29 cellular contexts compared by ENCODE assay signal in the genomic region with DNA sequence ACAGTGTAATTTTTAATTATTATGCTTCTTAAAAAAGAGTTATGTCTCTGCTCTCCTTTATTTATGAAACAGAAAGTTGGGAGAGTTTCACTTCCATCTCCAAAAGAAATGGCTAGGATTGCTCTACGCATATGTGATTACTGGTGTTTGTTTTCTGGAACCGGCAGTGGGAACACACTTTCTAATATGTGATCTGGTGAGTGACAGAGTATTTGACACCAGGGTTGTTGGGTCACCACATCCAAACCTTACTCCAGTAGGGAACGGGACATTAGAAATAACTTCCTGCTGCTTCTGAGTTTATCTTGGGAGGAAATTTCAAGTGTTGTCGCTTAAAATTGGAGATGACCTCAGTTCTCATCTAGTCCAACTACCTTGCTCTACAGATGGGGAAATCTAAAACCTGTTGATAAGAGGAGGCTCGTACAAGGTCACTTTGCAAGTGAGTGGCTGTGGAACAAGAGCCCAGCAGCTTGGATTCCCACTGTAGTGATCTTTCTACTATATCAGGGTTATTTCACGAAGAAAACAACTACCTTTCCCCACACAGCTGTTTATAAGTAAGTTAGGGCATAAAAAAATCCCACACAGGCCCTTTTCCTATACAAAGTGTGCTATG.
"Had no signal": no experiment of that assay in that cellular context is flagged by ENCODE, and none has a peak within 500 bp of the region (broad histone marks: within the 10 kb centered on the region; RNA-seq: fewer than 3 reads in every experiment).

No MANE protein-coding gene starts in this region.

- H3K36me3 ChIP-seq: heart right ventricle, neural progenitor cell, neutrophil, right lobe of liver, thyroid gland, transverse colon, upper lobe of left lung, vagina had no signal

- H3K27ac ChIP-seq: heart right ventricle, hepatocyte, neural progenitor cell, neutrophil, right lobe of liver, thyroid gland, transverse colon, upper lobe of left lung, vagina had no signal

- DNase-seq: heart right ventricle; kidney glomerular epithelial cell; left cardiac atrium; mesendoderm; naive B cell; natural killer cell; nephron progenitor cell; occipital lobe; retina; right lobe of liver; stimulated activated CD4-positive, alpha-beta T cell treated with anti-CD3 and anti-CD28 coated beads, Interleukin-1b, Interleukin-23, amount 100 ng/mL, for 48 hours; stimulated activated CD4-positive, alpha-beta T cell treated with anti-CD3 and anti-CD28 coated beads, Interleukin-2, amount 100 ng/mL, for 48 hours; stimulated activated CD4-positive, alpha-beta T cell treated with anti-CD3 and anti-CD28 coated beads, Interleukin-4, amount 100 ng/mL, for 4 hours; stimulated activated CD8-positive, alpha-beta memory T cell treated with anti-CD3 and anti-CD28 coated beads, Interleukin-4, amount 100 ng/mL, for 48 hours; stimulated activated naive CD4-positive, alpha-beta T cell treated with Interleukin-2 at 50 U/mL for 16 hours; stimulated activated naive CD8-positive, alpha-beta T cell treated with anti-CD3 and anti-CD28 coated beads, Interleukin-15, amount 100 ng/mL, for 72 hours; substantia nigra; thyroid gland; transverse colon; upper lobe of left lung had no signal

- H3K27me3 ChIP-seq: heart right ventricle, hepatocyte, neural progenitor cell, neutrophil, right lobe of liver, thyroid gland, transverse colon, upper lobe of left lung, vagina had no signal

- FAIRE-seq: keratinocyte had no signal

- H3K4me3 ChIP-seq: heart right ventricle, hepatocyte, lung, neural progenitor cell, right lobe of liver, smooth muscle cell, thyroid gland, transverse colon, upper lobe of left lung, vagina had no signal

- H3K4me1 ChIP-seq: neural progenitor cell, right lobe of liver, thyroid gland, transverse colon, upper lobe of left lung, vagina had no signal

- ATAC-seq: left lobe of liver; natural killer cell; right lobe of liver; stimulated activated memory B cell treated with anti-CD40 and anti-IgM and Interleukin-4, amounts not matched to agents 10 μg/mL and 1 μg/mL and 100 μg/mL, for 72 hours; stimulated activated naive CD8-positive, alpha-beta T cell treated with anti-CD3 and anti-CD28 coated beads, Interleukin-15, amount 100 ng/mL, for 72 hours had no signal

- H3K9me3 ChIP-seq: heart right ventricle, neutrophil, right lobe of liver, thyroid gland, transverse colon, upper lobe of left lung, vagina had no signal
